Comparison of ENCODE assay signal across 9 cellular contexts in genomic region chr10:97412891-97413304, GRCh38. TPM values are rescaled to one million over a fixed set of nuclear protein-coding genes. Genes with fewer than 3 reads are reported as not detected.
DNase-seq lines count a peak whose midpoint lies in the region; ATAC-seq, FAIRE-seq and TF ChIP-seq lines count a peak whose summit lies in the region.
"Had no signal": no experiment of that assay in that cellular context is flagged by ENCODE, and none has a peak within 500 bp of the region (broad histone marks: within the 10 kb centered on the region; RNA-seq: fewer than 3 reads in every experiment).

No MANE protein-coding gene starts in this region.

- H3K4me1 ChIP-seq in prostate gland (replicated peaks): peaks cover 2% of the 10 kb centered on the region
- no peaks in the 10 kb centered on the region for H3K4me1 ChIP-seq in pancreas

- peak in 1 of 4 experiments; percentile 10 for TF ChIP-seq CTCF in prostate gland (IDR thresholded peaks at IDR 0.05)
- TF ChIP-seq CTCF in pancreas (IDR thresholded peaks at IDR 0.05): no peak

- H3K27me3 ChIP-seq in prostate gland (replicated peaks; ENCODE audit: insufficient read depth) (no peaks in the 10 kb centered on the region), pancreas (no peaks in the 10 kb centered on the region)

- H3K27ac ChIP-seq in prostate gland (peak overlapping the region; percentile 10 to 51), pancreas (no peak overlapping the region)

- peak; percentile 68 for ATAC-seq in GM18511 (IDR thresholded peaks at IDR 0.05; ENCODE audit: unreplicated experiment)
- no peak for ATAC-seq in activated naive CD8-positive, alpha-beta T cell treated with anti-CD3 and anti-CD28 coated beads, Interleukin-2, amount 10 ng/mL, durations not matched to agents 7 days and 5 days (ENCODE audit: low read depth)
- ATAC-seq in GM19467 (IDR thresholded peaks at IDR 0.05; ENCODE audit: unreplicated experiment): no peak
- no peak for ATAC-seq in pancreas

- DNase-seq in NCI-H226 (peak; percentile 38), prostate gland (ENCODE audit: low spot score) (peak; percentile 68), GM19239 (ENCODE audit: insufficient read length, low spot score) (no peak), GF-D8 (lab: John Stamatoyannopoulos, UW) (no peak), pancreas (no peak)
- DNase-seq in activated naive CD8-positive, alpha-beta T cell treated with anti-CD3 and anti-CD28 coated beads, Interleukin-2, amount 10 ng/mL, durations not matched to agents 7 days and 5 days: no peak
- DNase-seq: NCI-H2107 had no signal

- WGBS in prostate gland: 57% methylated on average over 10 of the region's 10 CpGs
- WGBS in pancreas, 2 donors: 80 to 85% methylated on average over 10 of the region's 10 CpGs

- H3K27ac Mint-ChIP-seq in activated naive CD8-positive, alpha-beta T cell treated with anti-CD3 and anti-CD28 coated beads, Interleukin-2, amount 10 ng/mL, durations not matched to agents 7 days and 5 days: peak overlapping the region; percentile 74

- H3K9me3 Mint-ChIP-seq in activated naive CD8-positive, alpha-beta T cell treated with anti-CD3 and anti-CD28 coated beads, Interleukin-2, amount 10 ng/mL, durations not matched to agents 7 days and 5 days: no peaks in the 10 kb centered on the region

- H3K4me3 Mint-ChIP-seq in activated naive CD8-positive, alpha-beta T cell treated with anti-CD3 and anti-CD28 coated beads, Interleukin-2, amount 10 ng/mL, durations not matched to agents 7 days and 5 days: peak overlapping the region; percentile 51

- no peaks in the 10 kb centered on the region for H3K36me3 ChIP-seq in prostate gland
- H3K36me3 ChIP-seq in pancreas: no peaks in the 10 kb centered on the region

- no peaks in the 10 kb centered on the region for H3K27me3 Mint-ChIP-seq in activated naive CD8-positive, alpha-beta T cell treated with anti-CD3 and anti-CD28 coated beads, Interleukin-2, amount 10 ng/mL, durations not matched to agents 7 days and 5 days

- H3K9me3 ChIP-seq in prostate gland (no peaks in the 10 kb centered on the region), pancreas (no peaks in the 10 kb centered on the region)

- H3K4me1 Mint-ChIP-seq in activated naive CD8-positive, alpha-beta T cell treated with anti-CD3 and anti-CD28 coated beads, Interleukin-2, amount 10 ng/mL, durations not matched to agents 7 days and 5 days: peaks cover 43% of the 10 kb centered on the region

- POLR2A ChIA-PET in activated naive CD8-positive, alpha-beta T cell treated with anti-CD3 and anti-CD28 coated beads, Interleukin-2, amount 10 ng/mL, durations not matched to agents 7 days and 5 days (lab: Charles Lee): interaction anchor here (1.0 to 3.0 kb wide), 3 partner anchors 11 to 55 kb away, joined by 3 to 26 read pairs (median 4); partner anchors contain the start of gene PGAM1

- no peak for FAIRE-seq in GM19239 (lab: Jason Lieb, UNC)
- no peak for FAIRE-seq in pancreas (lab: Jason Lieb, UNC)

- H3K36me3 Mint-ChIP-seq in activated naive CD8-positive, alpha-beta T cell treated with anti-CD3 and anti-CD28 coated beads, Interleukin-2, amount 10 ng/mL, durations not matched to agents 7 days and 5 days: no peaks in the 10 kb centered on the region

- intact Hi-C loops in prostate gland (cut with DNase I) (no loop called here), pancreas (cut with DNase I) (no loop called here)

- TF ChIP-seq POLR2A in prostate gland (IDR thresholded peaks at IDR 0.05): peak; percentile 39

- H3K4me3 ChIP-seq in prostate gland (no peak overlapping the region), pancreas (no peak overlapping the region)

RNA-seq across cellular contexts. Expression of gene RRP12, which starts 11.8 kb away (rescaled TPM):
- total RNA-seq in activated naive CD8-positive, alpha-beta T cell treated with anti-CD3 and anti-CD28 coated beads, Interleukin-2, amount 10 ng/mL, durations not matched to agents 7 days and 5 days: 10 to 100 TPM; 20.5 to 23.8 TPM
- total RNA-seq in prostate gland (10 to 100 TPM; 14.9 to 38.6 TPM), pancreas (10 to 100 TPM; 22.3 to 40.1 (median 27.1) TPM)
- 10 to 100 TPM; 36.4 to 44.9 TPM for polyA plus RNA-seq in pancreas

RNA-seq across cellular contexts. Expression of gene PGAM1, which starts 13.1 kb away (rescaled TPM):
- total RNA-seq in activated naive CD8-positive, alpha-beta T cell treated with anti-CD3 and anti-CD28 coated beads, Interleukin-2, amount 10 ng/mL, durations not matched to agents 7 days and 5 days: 100 to 1,000 TPM; 288 to 298 TPM
- 100 to 1,000 TPM; 198 to 277 TPM for total RNA-seq in prostate gland
- total RNA-seq in pancreas: 10 to 100 TPM; 31.4 to 72.8 (median 46.6) TPM
- polyA plus RNA-seq in pancreas: 10 to 100 TPM; 22.2 to 59.5 TPM

RNA-seq across cellular contexts. Expression of gene EXOSC1, which starts 32.9 kb away (rescaled TPM):
- total RNA-seq in activated naive CD8-positive, alpha-beta T cell treated with anti-CD3 and anti-CD28 coated beads, Interleukin-2, amount 10 ng/mL, durations not matched to agents 7 days and 5 days: 10 to 100 TPM; 46.5 to 47.9 TPM
- 10 to 100 TPM; 21.8 to 30.8 TPM for total RNA-seq in prostate gland
- 10 to 100 TPM; 13.0 to 19.4 (median 17.9) TPM for total RNA-seq in pancreas
- 10 to 100 TPM; 24.1 to 27.6 TPM for polyA plus RNA-seq in pancreas

RNA-seq across cellular contexts. Expression of gene ZDHHC16, which starts 33.1 kb away (rescaled TPM):
- 10 to 100 TPM; 23.3 to 29.6 TPM for total RNA-seq in activated naive CD8-positive, alpha-beta T cell treated with anti-CD3 and anti-CD28 coated beads, Interleukin-2, amount 10 ng/mL, durations not matched to agents 7 days and 5 days
- 10 to 100 TPM; 30.8 to 42.4 TPM for total RNA-seq in prostate gland
- 10 to 100 TPM; 11.4 to 22.7 (median 15.1) TPM for total RNA-seq in pancreas
- 10 to 100 TPM; 17.6 to 18.8 TPM for polyA plus RNA-seq in pancreas

Comparison
In these comparisons a context has a peak if more than half of its experiments do, and no peak if none do; other contexts are left out.
1. DNase-seq: peak in NCI-H226 (single experiment) and prostate gland (single experiment); none in activated naive CD8-positive, alpha-beta T cell treated with anti-CD3 and anti-CD28 coated beads, Interleukin-2, amount 10 ng/mL, durations not matched to agents 7 days and 5 days (single experiment), GM19239 (single experiment), GF-D8 (single experiment) and pancreas (0 of 6).
2. H3K27ac ChIP-seq: peak in prostate gland (2 of 2); none in pancreas (0 of 4).